12 cellular contexts compared by ENCODE assay signal in the genomic region with DNA sequence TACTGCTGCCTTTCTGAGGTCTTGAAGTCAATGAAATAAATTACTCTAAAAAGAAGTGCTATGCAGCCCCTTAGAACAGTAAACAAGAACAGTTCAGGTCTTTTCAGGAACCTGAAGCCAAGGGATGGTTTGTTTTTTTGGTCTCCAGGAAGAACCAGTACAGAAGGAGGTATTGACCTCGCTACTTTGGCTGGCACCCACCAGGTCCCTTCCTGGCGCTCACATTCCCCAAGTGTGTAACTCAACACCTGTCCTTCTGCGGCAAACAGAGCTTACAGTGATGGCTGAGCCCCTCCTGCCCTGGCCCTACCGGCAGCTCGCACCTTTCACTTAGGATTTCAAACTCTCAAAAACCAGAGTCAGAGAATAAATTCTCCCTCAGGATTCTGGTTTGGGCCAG. TPM values are rescaled to one million over a fixed set of nuclear protein-coding genes. Genes with fewer than 3 reads are reported as not detected.
DNase-seq lines count a peak whose midpoint lies in the region; ATAC-seq and TF ChIP-seq lines count a peak whose summit lies in the region.
"Had no signal": no experiment of that assay in that cellular context is flagged by ENCODE, and none has a peak within 500 bp of the region (broad histone marks: within the 10 kb centered on the region; RNA-seq: fewer than 3 reads in every experiment).

No MANE protein-coding gene starts in this region.

- peaks cover 50% of the 10 kb centered on the region for H3K4me1 Mint-ChIP-seq in chondrocyte (ENCODE audit: low read depth)
- peaks cover 47% of the 10 kb centered on the region for H3K4me1 Mint-ChIP-seq in activated CD4-positive, alpha-beta T cell treated with anti-CD3 and anti-CD28 coated beads, Interleukin-2, amount 10 ng/mL, durations not matched to agents 7 days and 5 days

- no peak overlapping the region for H3K4me2 ChIP-seq in trophoblast cell (ENCODE audit: low read length)
- no peak overlapping the region for H3K4me2 ChIP-seq in neuronal stem cell (ENCODE audit: insufficient read depth, low read length, poor library complexity, severe bottlenecking)

- H4K91ac ChIP-seq in trophoblast cell (ENCODE audit: low read depth, low read length) (peak overlapping the region; percentile 84), neuronal stem cell (ENCODE audit: low read depth, low read length, poor library complexity) (no peak overlapping the region)

- H2BK15ac ChIP-seq in neuronal stem cell (ENCODE audit: low read length) = no peak overlapping the region

- H2BK120ac ChIP-seq in trophoblast cell (ENCODE audit: insufficient read depth, low read length, poor library complexity) (peak overlapping the region; percentile 90), neuronal stem cell (ENCODE audit: low read depth, low read length) (no peak overlapping the region)

- no peak for TF ChIP-seq CTCF in chondrocyte (IDR thresholded peaks at IDR 0.05)

- H3K14ac ChIP-seq in trophoblast cell (ENCODE audit: low read length) = peak overlapping the region; percentile 97
- no peak overlapping the region for H3K14ac ChIP-seq in neuronal stem cell (ENCODE audit: low read length)

- DNase-seq in DMS79 treated with DMSO at 0.1 percent for 48 hours (lab: John Stamatoyannopoulos, UW) = peak; percentile 74
- peak; percentile 47 for DNase-seq in NCI-H2196 (lab: John Stamatoyannopoulos, UW; ENCODE audit: unreplicated experiment)
- DNase-seq in chondrocyte (ENCODE audit: low spot score) = no peak
- no peak for DNase-seq in trophoblast cell
- no peak for DNase-seq in neuronal stem cell (ENCODE audit: low spot score)
- no peak for DNase-seq in activated CD4-positive, alpha-beta T cell treated with anti-CD3 and anti-CD28 coated beads, Interleukin-2, amount 10 ng/mL, durations not matched to agents 7 days and 5 days
- no peak for DNase-seq in AG08395 (ENCODE audit: low spot score)
- DNase-seq: activated T-cell treated with anti-CD3 and anti-CD28 coated beads, Interleukin-2, amount 50 U/mL, for 4 hours; effector memory CD8-positive, alpha-beta T cell; spleen had no signal

- no peaks in the 10 kb centered on the region for H3K27me3 Mint-ChIP-seq in chondrocyte (ENCODE audit: low read depth)
- peaks cover 54% of the 10 kb centered on the region for H3K27me3 Mint-ChIP-seq in activated CD4-positive, alpha-beta T cell treated with anti-CD3 and anti-CD28 coated beads, Interleukin-2, amount 10 ng/mL, durations not matched to agents 7 days and 5 days
- H3K27me3 Mint-ChIP-seq: effector memory CD8-positive, alpha-beta T cell had no signal

- H3K9me3 Mint-ChIP-seq in chondrocyte (ENCODE audit: low read depth) = no peaks in the 10 kb centered on the region
- no peaks in the 10 kb centered on the region for H3K9me3 Mint-ChIP-seq in activated CD4-positive, alpha-beta T cell treated with anti-CD3 and anti-CD28 coated beads, Interleukin-2, amount 10 ng/mL, durations not matched to agents 7 days and 5 days
- H3K9me3 Mint-ChIP-seq: activated T-cell treated with anti-CD3 and anti-CD28 coated beads, Interleukin-2, amount 50 U/mL, for 4 hours; effector memory CD8-positive, alpha-beta T cell had no signal

- H3K4me3 Mint-ChIP-seq in chondrocyte (ENCODE audit: unreplicated experiment) = no peak overlapping the region
- no peak overlapping the region for H3K4me3 Mint-ChIP-seq in activated CD4-positive, alpha-beta T cell treated with anti-CD3 and anti-CD28 coated beads, Interleukin-2, amount 10 ng/mL, durations not matched to agents 7 days and 5 days
- H3K4me3 Mint-ChIP-seq: activated T-cell treated with anti-CD3 and anti-CD28 coated beads, Interleukin-2, amount 50 U/mL, for 4 hours had no signal

- H3K4me1 ChIP-seq in trophoblast cell (ENCODE audit: control insufficient read depth in 1 of 2, insufficient read depth in 2 of 2, low read length in 2 of 2) (peaks cover 30 to 45% of the 10 kb centered on the region in 2 experiments), neuronal stem cell (ENCODE audit: control insufficient read depth in 2 of 2, insufficient read depth in 1 of 2, low read depth in 1 of 2, low read length in 2 of 2) (peaks cover 0 to 11% of the 10 kb centered on the region in 2 donors)

- ATAC-seq in GM18498 (IDR thresholded peaks at IDR 0.05; ENCODE audit: unreplicated experiment) = no peak
- ATAC-seq: effector memory CD8-positive, alpha-beta T cell had no signal

- H2AK5ac ChIP-seq in trophoblast cell (ENCODE audit: low read length) (peak overlapping the region; percentile 99), neuronal stem cell (ENCODE audit: low read depth, low read length) (no peak overlapping the region)

- H3K4ac ChIP-seq in trophoblast cell (ENCODE audit: low read depth, low read length) = peak overlapping the region; percentile 49
- H3K4ac ChIP-seq in neuronal stem cell (ENCODE audit: low read length) = no peak overlapping the region

- CTCF ChIA-PET in activated CD4-positive, alpha-beta T cell treated with anti-CD3 and anti-CD28 coated beads, Interleukin-2, amount 10 ng/mL, durations not matched to agents 7 days and 5 days (lab: Charles Lee) = interaction anchor here (0.9 to 3.2 kb wide), 5 partner anchors 9 to 38 kb away, joined by 3 to 13 read pairs (median 3); no protein-coding TSS in a partner anchor

- peak overlapping the region; percentile 70 for H4K8ac ChIP-seq in trophoblast cell (ENCODE audit: low read depth, low read length)
- H4K8ac ChIP-seq in neuronal stem cell (ENCODE audit: low read depth, low read length) = no peak overlapping the region

- H3K36me3 Mint-ChIP-seq in chondrocyte (ENCODE audit: low read depth) = no peaks in the 10 kb centered on the region
- H3K36me3 Mint-ChIP-seq in activated CD4-positive, alpha-beta T cell treated with anti-CD3 and anti-CD28 coated beads, Interleukin-2, amount 10 ng/mL, durations not matched to agents 7 days and 5 days (ENCODE audit: low read depth) = peaks cover 8% of the 10 kb centered on the region

- no CpG with 5 or more reads among the region's 5 CpGs for WGBS in trophoblast cell (ENCODE audit: extremely low coverage, insufficient coverage, insufficient read length)
- WGBS in neuronal stem cell (ENCODE audit: extremely low coverage in 2 of 2, insufficient read length in 2 of 2, insufficient replicate concordance in 1 of 2), 2 donors = no CpG with 5 or more reads among the region's 5 CpGs

- no peak overlapping the region for H3K23ac ChIP-seq in trophoblast cell (ENCODE audit: low read length)
- H3K23ac ChIP-seq in neuronal stem cell (ENCODE audit: low read depth, low read length, poor library complexity) = no peak overlapping the region

- H3K9me3 ChIP-seq in trophoblast cell (ENCODE audit: insufficient read depth, low read depth, low read length) (no peaks in the 10 kb centered on the region), neuronal stem cell (replicated peaks in 1 of 2; ENCODE audit: control insufficient read depth in 2 of 2, insufficient read depth in 1 of 2, low read depth in 1 of 2, low read length in 2 of 2) (peaks cover 0 to 3% of the 10 kb centered on the region in 2 donors)
- H3K9me3 ChIP-seq: ascending aorta, spleen had no signal

- no peaks in the 10 kb centered on the region for H3K27me3 ChIP-seq in trophoblast cell (ENCODE audit: insufficient read depth, low read length)
- H3K27me3 ChIP-seq in neuronal stem cell (ENCODE audit: control insufficient read depth in 3 of 3, insufficient read depth in 3 of 3, low read depth in 1 of 3, low read length in 3 of 3) = no peaks in the 10 kb centered on the region
- H3K27me3 ChIP-seq: ascending aorta, spleen had no signal

- H3K27ac Mint-ChIP-seq in chondrocyte (ENCODE audit: unreplicated experiment) = peak overlapping the region; percentile 67
- no peak overlapping the region for H3K27ac Mint-ChIP-seq in activated CD4-positive, alpha-beta T cell treated with anti-CD3 and anti-CD28 coated beads, Interleukin-2, amount 10 ng/mL, durations not matched to agents 7 days and 5 days

- peaks cover 9% of the 10 kb centered on the region for H3K79me2 ChIP-seq in trophoblast cell (ENCODE audit: control insufficient read depth, insufficient read depth, low read length, poor library complexity)

- H3K36me3 ChIP-seq in trophoblast cell (ENCODE audit: control insufficient read depth in 1 of 2, insufficient read depth in 2 of 2, low read length in 2 of 2) (no peaks in the 10 kb centered on the region), neuronal stem cell (replicated peaks in 1 of 2; ENCODE audit: control insufficient read depth in 2 of 2, insufficient read depth in 2 of 2, low read length in 2 of 2) (peaks cover 1 to 9% of the 10 kb centered on the region in 2 donors)
- H3K36me3 ChIP-seq: ascending aorta had no signal

- H3K27ac ChIP-seq in trophoblast cell (ENCODE audit: low read depth, low read length) (peak overlapping the region; percentile 57), neuronal stem cell (replicated peaks; ENCODE audit: low read length) (no peak overlapping the region)
- H3K27ac ChIP-seq: ascending aorta had no signal

- H2BK5ac ChIP-seq in trophoblast cell (ENCODE audit: low read depth, low read length, poor library complexity) (peak overlapping the region; percentile 70), neuronal stem cell (ENCODE audit: low read length) (no peak overlapping the region)

- H3K79me1 ChIP-seq in trophoblast cell (ENCODE audit: low read length) (peaks cover 24% of the 10 kb centered on the region), neuronal stem cell (ENCODE audit: low read depth, low read length) (no peaks in the 10 kb centered on the region)

- POLR2A ChIA-PET in activated CD4-positive, alpha-beta T cell treated with anti-CD3 and anti-CD28 coated beads, Interleukin-2, amount 10 ng/mL, durations not matched to agents 7 days and 5 days (lab: Charles Lee) = no interaction called here

- no peak overlapping the region for H4K12ac ChIP-seq in trophoblast cell (ENCODE audit: low read depth, low read length)

- H3K18ac ChIP-seq in trophoblast cell (ENCODE audit: low read length) (peak overlapping the region; percentile 97), neuronal stem cell (ENCODE audit: low read length) (no peak overlapping the region)

- peak overlapping the region; percentile 97 for H2BK12ac ChIP-seq in trophoblast cell (ENCODE audit: low read length)
- H2BK12ac ChIP-seq in neuronal stem cell (ENCODE audit: low read length) = no peak overlapping the region

- H2AFZ ChIP-seq in trophoblast cell (ENCODE audit: insufficient read depth, low read length, poor library complexity) (no peak overlapping the region), neuronal stem cell (ENCODE audit: low read length) (no peak overlapping the region)

- H3K9ac ChIP-seq in trophoblast cell (ENCODE audit: low read length) (no peak overlapping the region), neuronal stem cell (ENCODE audit: low read depth, low read length, poor library complexity) (no peak overlapping the region)

- H3K4me3 ChIP-seq in trophoblast cell (ENCODE audit: low read depth, low read length) = no peak overlapping the region
- H3K4me3 ChIP-seq in neuronal stem cell (ENCODE audit: low read length in 2 of 2) = no peak overlapping the region
- H3K4me3 ChIP-seq: ascending aorta, spleen had no signal

RNA-seq across cellular contexts. Expression of a gene that starts 51.9 kb away (rescaled TPM):
- 28.8 to 44.5 TPM (median 29.3 TPM) in 3 replicates for total RNA-seq in chondrocyte
- 6.5 and 7.2 TPM in 2 replicates for polyA plus RNA-seq in trophoblast cell (2013)
- polyA plus RNA-seq in neuronal stem cell (2013, experiment 1 of 2) = 4.7 TPM
- 4.8 TPM for polyA plus RNA-seq in neuronal stem cell (2013, experiment 2 of 2)
- 1 to 10 TPM; 3.7 to 4.4 TPM for total RNA-seq in activated CD4-positive, alpha-beta T cell treated with anti-CD3 and anti-CD28 coated beads, Interleukin-2, amount 10 ng/mL, durations not matched to agents 7 days and 5 days

Comparison
In these comparisons a context has a peak if more than half of its experiments do, and no peak if none do; other contexts are left out.
1. DNase-seq: peak in DMS79 treated with DMSO at 0.1 percent for 48 hours (single experiment) and NCI-H2196 (single experiment); none in chondrocyte (single experiment), trophoblast cell (0 of 2), neuronal stem cell (single experiment), activated CD4-positive, alpha-beta T cell treated with anti-CD3 and anti-CD28 coated beads, Interleukin-2, amount 10 ng/mL, durations not matched to agents 7 days and 5 days (single experiment) and AG08395 (single experiment).